25 cellular contexts compared by ENCODE assay signal in genomic region chr6:48844696-48845095, GRCh38.
"Had no signal": no experiment of that assay in that cellular context is flagged by ENCODE, and none has a peak within 500 bp of the region (broad histone marks: within the 10 kb centered on the region; RNA-seq: fewer than 3 reads in every experiment).

No MANE protein-coding gene starts in this region.

- ATAC-seq: gastrocnemius medialis; left lobe of liver; naive thymus-derived CD4-positive, alpha-beta T cell; right lobe of liver had no signal

- H3K36me3 ChIP-seq: esophagus squamous epithelium, gastrocnemius medialis, neural progenitor cell, right lobe of liver, stomach, thyroid gland, vagina had no signal

- H3K4me1 Mint-ChIP-seq: naive thymus-derived CD4-positive, alpha-beta T cell; nephron; neural progenitor cell had no signal

- H3K4me3 Mint-ChIP-seq: naive thymus-derived CD4-positive, alpha-beta T cell; nephron; neural progenitor cell had no signal

- H3K27ac ChIP-seq: dorsolateral prefrontal cortex, esophagus squamous epithelium, gastrocnemius medialis, neural progenitor cell, parathyroid adenoma, right lobe of liver, stomach, thyroid gland, vagina had no signal

- H3K27me3 ChIP-seq: esophagus squamous epithelium, gastrocnemius medialis, neural progenitor cell, right lobe of liver, stomach, thyroid gland, vagina had no signal

- H3K27me3 Mint-ChIP-seq: naive thymus-derived CD4-positive, alpha-beta T cell; progenitor cell of endocrine pancreas had no signal

- H3K36me3 Mint-ChIP-seq: neural progenitor cell had no signal

- H3K79me2 ChIP-seq: parathyroid adenoma had no signal

- H3K4me2 ChIP-seq: neural progenitor cell, smooth muscle cell had no signal

- H3K4me3 ChIP-seq: dorsolateral prefrontal cortex, esophagus squamous epithelium, gastrocnemius medialis, neural progenitor cell, right lobe of liver, smooth muscle cell, stomach, thyroid gland, vagina had no signal

- H3K27ac Mint-ChIP-seq: naive thymus-derived CD4-positive, alpha-beta T cell; nephron; neural progenitor cell; progenitor cell of endocrine pancreas had no signal

- H3K9ac ChIP-seq: neural progenitor cell, parathyroid adenoma had no signal

- DNase-seq: dorsolateral prefrontal cortex; effector CD4-positive, alpha-beta T cell; erythroblast; esophagus squamous epithelium; gastrocnemius medialis; head of caudate nucleus; mesendoderm; midbrain; naive thymus-derived CD4-positive, alpha-beta T cell; right lobe of liver; stimulated activated CD4-positive, alpha-beta T cell treated with anti-CD3 and anti-CD28 coated beads, Interleukin-12 subunit alpha, Interleukin-12 subunit beta, amount 100 ng/mL, for 4 hours; stimulated activated CD4-positive, alpha-beta T cell treated with anti-CD3 and anti-CD28 coated beads, Interleukin-1b, Interleukin-23, amount 100 ng/mL, for 48 hours; stimulated activated CD4-positive, alpha-beta T cell treated with anti-CD3 and anti-CD28 coated beads, Interleukin-4, amount 100 ng/mL, for 1 hour; stimulated activated CD8-positive, alpha-beta memory T cell treated with anti-CD3 and anti-CD28 coated beads, Interleukin-4, amount 100 ng/mL, for 48 hours; stimulated activated naive CD4-positive, alpha-beta T cell treated with Interleukin-2 at 50 U/mL for 16 hours; stomach; thyroid gland; trophoblast cell had no signal

- H3K9me3 ChIP-seq: thyroid gland, vagina had no signal

- H2AFZ ChIP-seq: neural progenitor cell, parathyroid adenoma had no signal

- H3K4me1 ChIP-seq: esophagus squamous epithelium, gastrocnemius medialis, neural progenitor cell, parathyroid adenoma, right lobe of liver, stomach, thyroid gland, vagina had no signal
